In genomic region chr5:62143268-62144229, GRCh38 we compare ENCODE assay signal across 8 cellular contexts.
A peak's percentile ranks its signal among the peaks of the same experiment; 100 is the strongest.
DNase-seq lines count a peak whose midpoint lies in the region; ATAC-seq and TF ChIP-seq lines count a peak whose summit lies in the region.

No MANE protein-coding gene starts in this region.

- H3K36me3 ChIP-seq in heart left ventricle: no peaks in the 10 kb centered on the region
- no peaks in the 10 kb centered on the region for H3K36me3 ChIP-seq in Panc1 (ENCODE audit: control insufficient read depth, insufficient read depth, low read length)

- 22 to 25% (median 23%) methylated on average over 13 of the region's 13 CpGs for WGBS in heart left ventricle, 4 donors

- H3K4me1 ChIP-seq in heart left ventricle (peaks cover 0 to 3% (median 0%) of the 10 kb centered on the region in 12 donors), Panc1 (ENCODE audit: control insufficient read depth, insufficient read depth, low read length) (no peaks in the 10 kb centered on the region)

- TF ChIP-seq POLR2A in heart left ventricle (IDR thresholded peaks at IDR 0.05): no peak

- H3K27ac ChIP-seq in heart left ventricle (no peak overlapping the region), Panc1 (ENCODE audit: low read length) (no peak overlapping the region)

- H3K9me3 ChIP-seq in heart left ventricle (peaks cover 0 to 4% (median 0%) of the 10 kb centered on the region in 12 donors), Panc1 (ENCODE audit: control insufficient read depth, insufficient read depth, low read depth, low read length) (no peaks in the 10 kb centered on the region)

- CTCF ChIA-PET in Panc1 (lab: Charles Lee): interaction anchor here (0.6 kb wide), 4 partner anchors 207 to 820 kb away, joined by 3 to 5 read pairs (median 3); no protein-coding TSS in a partner anchor

- H3K27me3 ChIP-seq in heart left ventricle: peaks cover 0 to 44% (median 5%) of the 10 kb centered on the region in 9 donors
- peaks cover 27% of the 10 kb centered on the region for H3K27me3 ChIP-seq in Panc1 (ENCODE audit: control insufficient read depth, insufficient read depth, low read length)

- ATAC-seq in heart left ventricle (no peak), left cardiac atrium (no peak), Panc1 (0 out of 2 replicates have a peak, but pooled peaks have one; percentile 51), HG03442 (IDR thresholded peaks at IDR 0.05; ENCODE audit: unreplicated experiment) (no peak)

- intact Hi-C loops in heart left ventricle (cut with DNase I): loop anchor here in 4 of 10 donors (10.0 kb wide), 3 partner anchors 1089 to 1469 kb away; no protein-coding TSS in a partner anchor
- intact Hi-C loops in left cardiac atrium (cut with DNase I): no loop called here
- intact Hi-C loops in Panc1 (cut with micrococcal nuclease; ENCODE audit: unreplicated experiment): no loop called here

- H3K4me3 ChIP-seq in heart left ventricle: no peak overlapping the region
- no peak overlapping the region for H3K4me3 ChIP-seq in Panc1 (ENCODE audit: low read depth in 2 of 2, low read length in 2 of 2)
- no peak overlapping the region for H3K4me3 ChIP-seq in fibroblast of villous mesenchyme (ENCODE audit: low read depth, low read length)

- in situ Hi-C loops in Panc1 (cut with HindIII; ENCODE audit: low pct_unique_long_range_greater_than_20kb, low sequenced_read_pairs): no loop called here

- no TSS peak for BruUV-seq in Panc1 (replicated peaks; lab: Mats Ljungman, UMichigan)

- peak; percentile 6 to 57 (median 36) for TF ChIP-seq CTCF in heart left ventricle (IDR thresholded peaks at IDR 0.05)
- TF ChIP-seq CTCF in Panc1 (IDR thresholded peaks at IDR 0.05): peak; percentile 72
- TF ChIP-seq CTCF in fibroblast of villous mesenchyme (IDR thresholded peaks at IDR 0.05; ENCODE audit: insufficient read depth, low read depth, low read length): peak; percentile 50

- DNase-seq in heart left ventricle: no peak
- no peak for DNase-seq in left cardiac atrium
- no peak for DNase-seq in Panc1 (ENCODE audit: low read depth, low spot score)
- peak; percentile 41 for DNase-seq in fibroblast of villous mesenchyme (ENCODE audit: low read depth)
- peak; percentile 87 for DNase-seq in superior temporal gyrus (ENCODE audit: extremely low spot score)
- DNase-seq in HuH-7 (ENCODE audit: low spot score): no peak
- no peak for DNase-seq in ecto neural progenitor cell (ENCODE audit: low spot score)

- POLR2A ChIA-PET in Panc1 (lab: Charles Lee): interaction anchor here (0.6 kb wide), 1 partner anchor 76 kb away, joined by 4 read pairs; no protein-coding TSS in a partner anchor

Comparison
In these comparisons a context has a peak if more than half of its experiments do, and no peak if none do; other contexts are left out.
1. DNase-seq: peak in fibroblast of villous mesenchyme (single experiment) and superior temporal gyrus (single experiment); none in heart left ventricle (0 of 5), left cardiac atrium (single experiment), Panc1 (single experiment), HuH-7 (single experiment) and ecto neural progenitor cell (single experiment).
2. Peak in every context shown above with its lines, with median percentiles within 50 percentile points of each other: CTCF ChIP-seq.